9 cellular contexts compared by ENCODE assay signal in genomic region chr3:133570139-133570936, GRCh38. TPM values are rescaled to one million over a fixed set of nuclear protein-coding genes. Genes with fewer than 3 reads are reported as not detected.
A peak's percentile ranks its signal among the peaks of the same experiment; 100 is the strongest.
DNase-seq lines count a peak whose midpoint lies in the region; ATAC-seq, FAIRE-seq and TF ChIP-seq lines count a peak whose summit lies in the region.
"Had no signal": no experiment of that assay in that cellular context is flagged by ENCODE, and none has a peak within 500 bp of the region (broad histone marks: within the 10 kb centered on the region; RNA-seq: fewer than 3 reads in every experiment).

No MANE protein-coding gene starts in this region.

- H2BK12ac ChIP-seq in mesenchymal stem cell (ENCODE audit: low read length in 2 of 2), result peak overlapping the region; percentile 45 to 80

- peaks cover 0 to 5% of the 10 kb centered on the region in 2 experiments for H3K36me3 ChIP-seq in mesenchymal stem cell (ENCODE audit: control insufficient read depth in 1 of 2, insufficient read depth in 2 of 2, low read depth in 1 of 2, low read length in 2 of 2)

- no peaks in the 10 kb centered on the region for H3K27me3 ChIP-seq in mesenchymal stem cell (ENCODE audit: control insufficient read depth in 1 of 2, insufficient read depth in 1 of 2, low read length in 2 of 2)

- H3K4me3 Mint-ChIP-seq in chondrocyte (ENCODE audit: unreplicated experiment), result no peak overlapping the region

- ATAC-seq in A549, result peak in 1 of 2 experiments; percentile 19; a peak in 3 of 6 replicates

- H3K4me1 Mint-ChIP-seq in chondrocyte (ENCODE audit: low read depth), result peaks cover 58% of the 10 kb centered on the region

- no peak overlapping the region for H2AFZ ChIP-seq in mesenchymal stem cell (ENCODE audit: low read depth, low read length)

- no peak for FAIRE-seq in A549 (lab: Jason Lieb, UNC)

- H3K4me2 ChIP-seq in A549 (peak overlapping the region; percentile 80), mesenchymal stem cell (ENCODE audit: low read length, poor library complexity, severe bottlenecking) (peak overlapping the region; percentile 32)

- POLR2A ChIA-PET in A549 (lab: Yijun Ruan, JAX), result interaction anchor here (0.6 to 0.9 kb wide), 2 partner anchors 9 to 34 kb away, joined by 3 to 6 read pairs; no protein-coding TSS in a partner anchor

- peak overlapping the region; percentile 31 to 43 for H3K4ac ChIP-seq in mesenchymal stem cell (ENCODE audit: low read depth in 1 of 2, low read length in 2 of 2)

- 56% methylated on average over 5 of the region's 5 CpGs for WGBS in A549 (ENCODE audit: missing lambda C conversion rate)
- WGBS in mesenchymal stem cell, result 53% methylated on average over 5 of the region's 5 CpGs

- peak in 1 of 2 experiments; percentile 71 for DNase-seq in A549 (ENCODE audit: low read depth in 1 of 2, low spot score in 1 of 2)
- peak; percentile 72 for DNase-seq in HK-2 (ENCODE audit: unreplicated experiment)
- no peak for DNase-seq in chondrocyte (ENCODE audit: low spot score)
- peak; percentile 79 for DNase-seq in mesenchymal stem cell
- DNase-seq in activated CD4-positive, CD25-positive, alpha-beta regulatory T cell treated with anti-CD3 and anti-CD28 coated beads, Interleukin-2, amount 50 U/mL, for 72 hours, result no peak
- no peak for DNase-seq in effector CD4-positive, alpha-beta T cell
- DNase-seq in NCI-H526 (lab: John Stamatoyannopoulos, UW), result no peak
- DNase-seq in stimulated activated CD4-positive, alpha-beta T cell treated with anti-CD3 and anti-CD28 coated beads, Interleukin-12 subunit alpha, Interleukin-12 subunit beta, amount 100 ng/mL, for 4 hours, result no peak
- DNase-seq: activated gamma-delta T cell had no signal

- TF ChIP-seq POLR2A in A549 (IDR thresholded peaks at IDR 0.05; ENCODE audit: low read length), result no peak

- H2AK5ac ChIP-seq in mesenchymal stem cell (ENCODE audit: low read length, severe bottlenecking), result peak overlapping the region; percentile 96

- no peak overlapping the region for H3K14ac ChIP-seq in mesenchymal stem cell (ENCODE audit: low read length in 2 of 2)

- H2BK5ac ChIP-seq in mesenchymal stem cell (ENCODE audit: low read depth, low read length, poor library complexity, severe bottlenecking), result peak overlapping the region; percentile 97

- no peaks in the 10 kb centered on the region for H3K9me3 Mint-ChIP-seq in chondrocyte (ENCODE audit: low read depth)

- peak overlapping the region; percentile 21 to 47 for H3K18ac ChIP-seq in mesenchymal stem cell (ENCODE audit: low read depth in 1 of 2, low read length in 2 of 2)

- no peak overlapping the region for H3K23ac ChIP-seq in mesenchymal stem cell (ENCODE audit: low read length in 2 of 2)

- H3K27me3 Mint-ChIP-seq in chondrocyte (ENCODE audit: low read depth), result no peaks in the 10 kb centered on the region

- peak overlapping the region; percentile 95 for H3K27ac Mint-ChIP-seq in chondrocyte (ENCODE audit: unreplicated experiment)

- H3K9me3 ChIP-seq in A549 (no peaks in the 10 kb centered on the region), mesenchymal stem cell (ENCODE audit: control insufficient read depth, low read length) (no peaks in the 10 kb centered on the region)

- H4K8ac ChIP-seq in mesenchymal stem cell (ENCODE audit: low read length), result peak overlapping the region; percentile 73

- H3K4me1 ChIP-seq in A549, result peaks cover 49% of the 10 kb centered on the region
- H3K4me1 ChIP-seq in mesenchymal stem cell (ENCODE audit: control insufficient read depth, insufficient read depth, low read depth, low read length), result peaks cover 9% of the 10 kb centered on the region

- no peak for TF ChIP-seq CTCF in A549 (IDR thresholded peaks at IDR 0.05)
- TF ChIP-seq CTCF in chondrocyte (IDR thresholded peaks at IDR 0.05), result no peak

- H3K27ac ChIP-seq in A549, result peak overlapping the region; percentile 83 to 86
- H3K27ac ChIP-seq in mesenchymal stem cell (ENCODE audit: low read length, poor library complexity, severe bottlenecking), result peak overlapping the region; percentile 100

- no peak overlapping the region for H3K4me3 ChIP-seq in A549
- H3K4me3 ChIP-seq in mesenchymal stem cell (ENCODE audit: insufficient read depth in 1 of 2, low read depth in 1 of 2, low read length in 2 of 2), result no peak overlapping the region

- H2BK15ac ChIP-seq in mesenchymal stem cell (ENCODE audit: low read depth, poor library complexity, severe bottlenecking), result no peak overlapping the region

- H3K36me3 Mint-ChIP-seq in chondrocyte (ENCODE audit: low read depth), result peaks cover 3% of the 10 kb centered on the region

- TF ChIP-seq RAD21 in A549 (conservative IDR thresholded peaks at IDR 0.05 in 1 of 2, IDR thresholded peaks at IDR 0.05 in 1 of 2), result no peak

- peak overlapping the region; percentile 35 for H2BK120ac ChIP-seq in mesenchymal stem cell (ENCODE audit: low read depth, low read length)

- H3K9ac ChIP-seq in mesenchymal stem cell (ENCODE audit: low read length), result peak overlapping the region; percentile 24

- H4K91ac ChIP-seq in mesenchymal stem cell (ENCODE audit: low read length), result peak overlapping the region; percentile 73

- CTCF ChIA-PET in A549 (lab: Yijun Ruan, JAX), result interaction anchor here (0.8 to 3.4 kb wide), 5 partner anchors 9 to 82 kb away, joined by 3 to 17 read pairs (median 5); no protein-coding TSS in a partner anchor

- no peak for TF ChIP-seq EP300 in A549 (IDR thresholded peaks at IDR 0.05)

- H3K79me1 ChIP-seq in mesenchymal stem cell (replicated peaks; ENCODE audit: low read length, poor library complexity, severe bottlenecking), result peaks cover 4% of the 10 kb centered on the region

TF ChIP-seq in A549, 52 proteins besides CTCF, POLR2A, EP300 and RAD21:
- TF ChIP-seq MAFK (IDR thresholded peaks at IDR 0.05; ENCODE audit: partially characterized antibody) (peak; percentile 51), BCL3 (IDR thresholded peaks at IDR 0.05) (no peak)
TF ChIP-seq in A549: peak in this region for 1.

RNA-seq across cellular contexts. Expression of gene CDV3, which starts 3.1 kb away (rescaled TPM):
- polyA plus RNA-seq in A549 (2011; rRNA removed) (94.0 and 120 TPM in 2 replicates), A549 (2017; fragmentation: RNase III; extraction: RNeasy Plus Mini Kit Qiagen cat#74134 plus additional on column Dnase treatment) (101 to 114 TPM (median 104 TPM) in 3 replicates)
- 22.4 and 24.2 TPM in 2 replicates for polyA plus RNA-seq in A549 (2012; cell fraction: cytosol; rRNA removed)
- polyA plus RNA-seq in A549 (2012; cell fraction: nucleus; rRNA removed), result 8.1 and 14.0 TPM in 2 replicates
- 45.7 and 47.9 TPM in 2 replicates for polyA minus RNA-seq in A549 (2011; rRNA and poly(A)+ RNA removed)
- total RNA-seq in chondrocyte, result 133 to 192 TPM (median 184 TPM) in 3 replicates
- 149 TPM for polyA plus RNA-seq in mesenchymal stem cell (2013, experiment 1 of 2)
- 153 TPM for polyA plus RNA-seq in mesenchymal stem cell (2013, experiment 2 of 2)

Comparison
In these comparisons a context has a peak if more than half of its experiments do, and no peak if none do; other contexts are left out.
1. DNase-seq: peak in HK-2 (single experiment) and mesenchymal stem cell (single experiment); none in chondrocyte (single experiment), activated CD4-positive, CD25-positive, alpha-beta regulatory T cell treated with anti-CD3 and anti-CD28 coated beads, Interleukin-2, amount 50 U/mL, for 72 hours (single experiment), effector CD4-positive, alpha-beta T cell (single experiment), NCI-H526 (0 of 2) and stimulated activated CD4-positive, alpha-beta T cell treated with anti-CD3 and anti-CD28 coated beads, Interleukin-12 subunit alpha, Interleukin-12 subunit beta, amount 100 ng/mL, for 4 hours (single experiment).